In the genomic region with DNA sequence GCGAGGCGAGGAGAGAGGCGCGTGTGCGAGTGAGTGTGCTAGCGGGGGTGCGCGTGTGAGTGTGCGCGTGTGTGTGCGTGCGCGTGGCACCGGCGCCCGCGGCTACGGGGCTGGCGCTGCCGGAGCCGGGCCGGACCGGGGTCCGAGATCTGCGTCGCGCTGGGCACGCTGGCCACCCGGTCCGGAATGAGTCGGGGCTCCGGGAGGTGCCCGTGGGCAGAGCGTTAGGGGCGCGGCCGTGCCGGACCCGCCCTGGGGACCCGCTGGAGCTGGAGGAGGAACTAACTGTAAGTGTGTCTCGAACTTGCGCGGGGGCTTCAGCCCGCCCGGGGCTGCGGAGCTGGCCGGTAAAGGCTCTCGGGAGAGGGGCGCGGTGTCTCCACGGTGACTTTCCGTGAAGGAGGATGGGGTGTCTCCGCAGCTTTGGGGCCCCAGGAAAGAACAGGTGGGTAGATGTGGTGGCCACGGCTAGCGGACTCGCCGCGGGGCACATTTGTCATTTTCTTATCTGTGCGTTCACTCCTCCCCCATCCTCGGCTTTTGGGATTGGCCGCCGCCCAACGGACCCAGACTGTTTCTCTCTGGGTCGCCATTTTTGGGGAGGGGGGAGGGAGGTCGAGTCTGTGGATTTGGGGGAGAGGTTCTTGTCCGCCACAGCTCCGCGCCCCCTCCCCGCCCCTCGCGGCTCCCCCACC, we compare ENCODE assay signal across 1 cellular context.
A peak's percentile ranks its signal among the peaks of the same experiment; 100 is the strongest.
TF ChIP-seq lines count a peak whose summit lies in the region.

No MANE protein-coding gene starts in this region.

TF ChIP-seq in HEK293, 187 proteins besides CTCF, POLR2A, EP300 and RAD21 (continued from another document):
- TF ChIP-seq, protein P1, sequence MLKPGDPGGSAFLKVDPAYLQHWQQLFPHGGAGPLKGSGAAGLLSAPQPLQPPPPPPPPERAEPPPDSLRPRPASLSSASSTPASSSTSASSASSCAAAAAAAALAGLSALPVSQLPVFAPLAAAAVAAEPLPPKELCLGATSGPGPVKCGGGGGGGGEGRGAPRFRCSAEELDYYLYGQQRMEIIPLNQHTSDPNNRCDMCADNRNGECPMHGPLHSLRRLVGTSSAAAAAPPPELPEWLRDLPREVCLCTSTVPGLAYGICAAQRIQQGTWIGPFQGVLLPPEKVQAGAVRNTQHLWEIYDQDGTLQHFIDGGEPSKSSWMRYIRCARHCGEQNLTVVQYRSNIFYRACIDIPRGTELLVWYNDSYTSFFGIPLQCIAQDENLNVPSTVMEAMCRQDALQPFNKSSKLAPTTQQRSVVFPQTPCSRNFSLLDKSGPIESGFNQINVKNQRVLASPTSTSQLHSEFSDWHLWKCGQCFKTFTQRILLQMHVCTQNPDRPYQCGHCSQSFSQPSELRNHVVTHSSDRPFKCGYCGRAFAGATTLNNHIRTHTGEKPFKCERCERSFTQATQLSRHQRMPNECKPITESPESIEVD (tag by site-specific recombination; IDR thresholded peaks at IDR 0.05), result no peak
- no peak for TF ChIP-seq ZIC2 (tag by site-specific recombination; IDR thresholded peaks at IDR 0.05)
- TF ChIP-seq, protein P2, sequence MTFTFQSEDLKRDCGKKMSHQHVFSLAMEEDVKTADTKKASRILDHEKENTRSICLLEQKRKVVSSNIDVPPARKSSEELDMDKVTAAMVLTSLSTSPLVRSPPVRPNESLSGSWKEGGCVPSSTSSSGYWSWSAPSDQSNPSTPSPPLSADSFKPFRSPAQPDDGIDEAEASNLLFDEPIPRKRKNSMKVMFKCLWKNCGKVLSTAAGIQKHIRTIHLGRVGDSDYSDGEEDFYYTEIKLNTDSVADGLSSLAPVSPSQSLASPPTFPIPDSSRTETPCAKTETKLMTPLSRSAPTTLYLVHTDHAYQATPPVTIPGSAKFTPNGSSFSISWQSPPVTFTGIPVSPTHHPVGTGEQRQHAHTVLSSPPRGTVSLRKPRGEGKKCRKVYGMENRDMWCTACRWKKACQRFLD (tag by site-specific recombination; IDR thresholded peaks at IDR 0.05), result no peak
- no peak for TF ChIP-seq ZNF23 (tag by site-specific recombination; IDR thresholded peaks at IDR 0.05; ENCODE audit: borderline replicate concordance)
- no peak for TF ChIP-seq ZBTB17 (tag by site-specific recombination; IDR thresholded peaks at IDR 0.05)
- TF ChIP-seq ZNF423 (tag by site-specific recombination; IDR thresholded peaks at IDR 0.05), result peak; percentile 30; the same call in 1 of the 2 replicates
- no peak for TF ChIP-seq OSR2 (tag by site-specific recombination; IDR thresholded peaks at IDR 0.05)
- TF ChIP-seq ZNF121 (tag by site-specific recombination; IDR thresholded peaks at IDR 0.05), result no peak
- TF ChIP-seq, protein P3, sequence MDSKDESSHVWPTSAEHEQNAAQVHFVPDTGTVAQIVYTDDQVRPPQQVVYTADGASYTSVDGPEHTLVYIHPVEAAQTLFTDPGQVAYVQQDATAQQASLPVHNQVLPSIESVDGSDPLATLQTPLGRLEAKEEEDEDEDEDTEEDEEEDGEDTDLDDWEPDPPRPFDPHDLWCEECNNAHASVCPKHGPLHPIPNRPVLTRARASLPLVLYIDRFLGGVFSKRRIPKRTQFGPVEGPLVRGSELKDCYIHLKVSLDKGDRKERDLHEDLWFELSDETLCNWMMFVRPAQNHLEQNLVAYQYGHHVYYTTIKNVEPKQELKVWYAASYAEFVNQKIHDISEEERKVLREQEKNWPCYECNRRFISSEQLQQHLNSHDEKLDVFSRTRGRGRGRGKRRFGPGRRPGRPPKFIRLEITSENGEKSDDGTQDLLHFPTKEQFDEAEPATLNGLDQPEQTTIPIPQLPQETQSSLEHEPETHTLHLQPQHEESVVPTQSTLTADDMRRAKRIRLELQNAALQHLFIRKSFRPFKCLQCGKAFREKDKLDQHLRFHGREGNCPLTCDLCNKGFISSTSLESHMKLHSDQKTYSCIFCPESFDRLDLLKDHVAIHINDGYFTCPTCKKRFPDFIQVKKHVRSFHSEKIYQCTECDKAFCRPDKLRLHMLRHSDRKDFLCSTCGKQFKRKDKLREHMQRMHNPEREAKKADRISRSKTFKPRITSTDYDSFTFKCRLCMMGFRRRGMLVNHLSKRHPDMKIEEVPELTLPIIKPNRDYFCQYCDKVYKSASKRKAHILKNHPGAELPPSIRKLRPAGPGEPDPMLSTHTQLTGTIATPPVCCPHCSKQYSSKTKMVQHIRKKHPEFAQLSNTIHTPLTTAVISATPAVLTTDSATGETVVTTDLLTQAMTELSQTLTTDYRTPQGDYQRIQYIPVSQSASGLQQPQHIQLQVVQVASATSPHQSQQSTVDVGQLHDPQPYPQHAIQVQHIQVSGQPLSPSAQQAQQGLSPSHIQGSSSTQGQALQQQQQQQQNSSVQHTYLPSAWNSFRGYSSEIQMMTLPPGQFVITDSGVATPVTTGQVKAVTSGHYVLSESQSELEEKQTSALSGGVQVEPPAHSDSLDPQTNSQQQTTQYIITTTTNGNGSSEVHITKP (tag by site-specific recombination; IDR thresholded peaks at IDR 0.05), result peak; percentile 64
- no peak for TF ChIP-seq FEZF1 (tag by site-specific recombination; IDR thresholded peaks at IDR 0.05)
- no peak for TF ChIP-seq ZNF416 (tag by site-specific recombination; IDR thresholded peaks at IDR 0.05)
- TF ChIP-seq ZNF426 (tag by site-specific recombination; IDR thresholded peaks at IDR 0.05), result 0 out of 2 replicates have a peak, but pooled peaks have one; percentile 5
- TF ChIP-seq, protein P4, sequence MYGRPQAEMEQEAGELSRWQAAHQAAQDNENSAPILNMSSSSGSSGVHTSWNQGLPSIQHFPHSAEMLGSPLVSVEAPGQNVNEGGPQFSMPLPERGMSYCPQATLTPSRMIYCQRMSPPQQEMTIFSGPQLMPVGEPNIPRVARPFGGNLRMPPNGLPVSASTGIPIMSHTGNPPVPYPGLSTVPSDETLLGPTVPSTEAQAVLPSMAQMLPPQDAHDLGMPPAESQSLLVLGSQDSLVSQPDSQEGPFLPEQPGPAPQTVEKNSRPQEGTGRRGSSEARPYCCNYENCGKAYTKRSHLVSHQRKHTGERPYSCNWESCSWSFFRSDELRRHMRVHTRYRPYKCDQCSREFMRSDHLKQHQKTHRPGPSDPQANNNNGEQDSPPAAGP (tag by site-specific recombination; IDR thresholded peaks at IDR 0.05), result peak; percentile 47; the same call in 1 of the 2 replicates
- TF ChIP-seq ZNF664 (tag by site-specific recombination; IDR thresholded peaks at IDR 0.05), result no peak
- no peak for TF ChIP-seq ZNF354C (tag by site-specific recombination; IDR thresholded peaks at IDR 0.05; ENCODE audit: borderline replicate concordance, low read depth)
- no peak for TF ChIP-seq ZFP41 (tag by site-specific recombination; IDR thresholded peaks at IDR 0.05; ENCODE audit: borderline replicate concordance)
- peak; percentile 20; the same call in 1 of the 2 replicates for TF ChIP-seq GLIS2 (tag by site-specific recombination; IDR thresholded peaks at IDR 0.05)
- TF ChIP-seq ZNF274 (IDR thresholded peaks at IDR 0.05; ENCODE audit: low read length), result no peak
- no peak for TF ChIP-seq ZNF274 (tag by site-specific recombination; IDR thresholded peaks at IDR 0.05; ENCODE audit: borderline replicate concordance)
- TF ChIP-seq ZFHX2 (tag by site-specific recombination; conservative IDR thresholded peaks at IDR 0.05), result peak; percentile 53; the same call in 1 of the 2 replicates
- TF ChIP-seq IKZF3 (tag by site-specific recombination; IDR thresholded peaks at IDR 0.05), result no peak
- no peak for TF ChIP-seq ZNF549 (tag by site-specific recombination; IDR thresholded peaks at IDR 0.05)
- TF ChIP-seq ZNF596 (tag by site-specific recombination; IDR thresholded peaks at IDR 0.05), result no peak
- peak; percentile 73 for TF ChIP-seq ZNF335 (tag by site-specific recombination; conservative IDR thresholded peaks at IDR 0.05)
- TF ChIP-seq ZNF843 (tag by site-specific recombination; IDR thresholded peaks at IDR 0.05), result no peak
- TF ChIP-seq WT1 (tag by site-specific recombination; IDR thresholded peaks at IDR 0.05), result no peak
- peak; percentile 50; the same call in 1 of the 2 replicates for TF ChIP-seq ZBTB20 (tag by site-specific recombination; IDR thresholded peaks at IDR 0.05)
- TF ChIP-seq ZNF155 (tag by site-specific recombination; IDR thresholded peaks at IDR 0.05), result no peak
TF ChIP-seq in HEK293: peak in this region for 22.
